Comparison of ENCODE assay signal across 27 cellular contexts in the genomic region with DNA sequence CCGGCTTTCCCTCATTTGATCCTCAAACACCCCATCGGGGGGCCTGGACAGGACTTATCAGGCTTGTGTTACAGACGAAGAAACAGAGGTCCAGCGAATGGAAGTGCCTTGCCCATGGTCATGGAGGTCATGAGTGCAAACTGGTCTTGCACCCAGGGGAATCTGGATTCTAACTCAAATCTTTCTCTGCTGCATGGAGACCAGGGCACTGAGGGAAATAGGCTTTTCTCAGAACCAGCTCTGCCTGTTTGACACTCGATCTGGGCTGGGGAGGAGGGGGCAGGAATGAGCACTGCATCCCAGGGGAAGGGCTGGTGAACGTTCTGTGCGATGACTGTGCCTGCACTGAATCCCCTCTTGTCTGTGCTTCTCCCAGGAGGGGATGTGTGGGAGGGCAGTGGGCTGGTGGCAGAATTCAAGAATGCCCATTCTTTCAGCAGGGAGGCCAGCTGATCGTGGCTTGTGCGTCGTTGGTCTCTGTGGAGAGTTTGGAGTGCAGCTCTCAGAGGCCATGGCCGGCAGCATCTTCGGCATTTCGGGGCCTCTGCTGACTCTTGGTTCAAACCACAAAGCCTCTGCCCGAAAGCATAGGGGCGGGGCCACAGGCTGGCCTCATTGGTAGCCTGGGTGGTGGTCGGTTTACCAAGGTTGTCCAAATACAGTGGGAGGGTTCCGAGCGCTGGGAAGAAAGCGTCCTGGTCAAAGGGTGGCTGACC.
"Had no signal": no experiment of that assay in that cellular context is flagged by ENCODE, and none has a peak within 500 bp of the region (broad histone marks: within the 10 kb centered on the region; RNA-seq: fewer than 3 reads in every experiment).

No MANE protein-coding gene starts in this region.

- H3K27ac ChIP-seq: body of pancreas, cardiac muscle cell, heart right ventricle, left lung, neutrophil, ovary, right lobe of liver, thoracic aorta, upper lobe of right lung, VCaP had no signal

- H3K27ac Mint-ChIP-seq: activated CD4-positive, alpha-beta T cell treated with anti-CD3 and anti-CD28 coated beads, Interleukin-2, amount 10 ng/mL, durations not matched to agents 7 days and 5 days; activated CD8-positive, alpha-beta T cell treated with anti-CD3 and anti-CD28 coated beads for 36 hours; activated naive CD4-positive, alpha-beta T cell treated with anti-CD3 and anti-CD28 coated beads, Interleukin-2, amount 50 U/mL, for 24 hours; dendritic cell treated with granulocyte-macrophage colony-stimulating factor and Interleukin-4, amounts not matched to agents 40 ng/mL and 50 ng/mL, for 4 days; naive thymus-derived CD8-positive, alpha-beta T cell; T-cell; T-helper 2 cell treated with Interferon-gamma antibody and Interleukin-4, amounts not matched to agents 5 μg/mL and 100 μg/mL, for 36 hours had no signal

- H3K4me3 Mint-ChIP-seq: activated CD4-positive, alpha-beta T cell treated with anti-CD3 and anti-CD28 coated beads, Interleukin-2, amount 10 ng/mL, durations not matched to agents 7 days and 5 days; activated CD8-positive, alpha-beta T cell treated with anti-CD3 and anti-CD28 coated beads for 36 hours; activated naive CD4-positive, alpha-beta T cell treated with anti-CD3 and anti-CD28 coated beads, Interleukin-2, amount 50 U/mL, for 24 hours; dendritic cell treated with granulocyte-macrophage colony-stimulating factor and Interleukin-4, amounts not matched to agents 40 ng/mL and 50 ng/mL, for 4 days; naive thymus-derived CD8-positive, alpha-beta T cell; T-cell; T-helper 2 cell treated with Interferon-gamma antibody and Interleukin-4, amounts not matched to agents 5 μg/mL and 100 μg/mL, for 36 hours had no signal

- DNase-seq: activated CD4-positive, alpha-beta T cell treated with anti-CD3 and anti-CD28 coated beads, Interleukin-2, amount 10 ng/mL, durations not matched to agents 7 days and 5 days; activated CD8-positive, alpha-beta T cell treated with anti-CD3 and anti-CD28 coated beads for 36 hours; activated gamma-delta T cell treated with Interleukin-2 at 50 U/mL for 16 hours; activated T-cell treated with anti-CD3 and anti-CD28 coated beads, Interleukin-2, amount 50 U/mL, for 1 hour; anterior cingulate cortex; body of pancreas; effector CD4-positive, alpha-beta T cell; foreskin fibroblast; heart right ventricle; kidney; naive thymus-derived CD8-positive, alpha-beta T cell; ovary; stimulated activated CD4-positive, alpha-beta T cell treated with anti-CD3 and anti-CD28 coated beads, Interleukin-4, amount 100 ng/mL, for 1 hour; stimulated activated naive CD4-positive, alpha-beta T cell; T-cell; upper lobe of right lung had no signal

- H3K4me1 ChIP-seq: left lung had no signal

- ATAC-seq: activated CD4-positive, CD25-positive, alpha-beta regulatory T cell treated with anti-CD3 and anti-CD28 coated beads, Interleukin-2, amount 50 U/mL, for 24 hours; activated CD8-positive, alpha-beta T cell treated with anti-CD3 and anti-CD28 coated beads for 36 hours; body of pancreas; heart right ventricle; left lung; naive thymus-derived CD8-positive, alpha-beta T cell; T-cell; upper lobe of right lung had no signal

- H3K4me3 ChIP-seq: body of pancreas, cardiac muscle cell, heart right ventricle, left lung, lung, ovary, right lobe of liver, thoracic aorta, upper lobe of right lung had no signal

- H3K9me3 Mint-ChIP-seq: activated CD4-positive, alpha-beta T cell treated with anti-CD3 and anti-CD28 coated beads, Interleukin-2, amount 10 ng/mL, durations not matched to agents 7 days and 5 days; activated CD8-positive, alpha-beta T cell treated with anti-CD3 and anti-CD28 coated beads for 36 hours; activated naive CD4-positive, alpha-beta T cell treated with anti-CD3 and anti-CD28 coated beads, Interleukin-2, amount 50 U/mL, for 24 hours; dendritic cell treated with granulocyte-macrophage colony-stimulating factor and Interleukin-4, amounts not matched to agents 40 ng/mL and 50 ng/mL, for 4 days; T-cell; T-helper 2 cell treated with Interferon-gamma antibody and Interleukin-4, amounts not matched to agents 5 μg/mL and 100 μg/mL, for 36 hours had no signal

- H3K4me1 Mint-ChIP-seq: activated CD4-positive, alpha-beta T cell treated with anti-CD3 and anti-CD28 coated beads, Interleukin-2, amount 10 ng/mL, durations not matched to agents 7 days and 5 days; activated naive CD4-positive, alpha-beta T cell treated with anti-CD3 and anti-CD28 coated beads, Interleukin-2, amount 50 U/mL, for 24 hours; naive thymus-derived CD8-positive, alpha-beta T cell; T-cell had no signal

- H3K9me3 ChIP-seq: heart right ventricle, left lung, neutrophil, ovary, right lobe of liver, thoracic aorta, upper lobe of right lung had no signal

- H3K36me3 Mint-ChIP-seq: activated naive CD4-positive, alpha-beta T cell treated with anti-CD3 and anti-CD28 coated beads, Interleukin-2, amount 50 U/mL, for 24 hours; naive thymus-derived CD8-positive, alpha-beta T cell; T-cell had no signal

- H3K27me3 Mint-ChIP-seq: activated CD4-positive, alpha-beta T cell treated with anti-CD3 and anti-CD28 coated beads, Interleukin-2, amount 10 ng/mL, durations not matched to agents 7 days and 5 days; activated naive CD4-positive, alpha-beta T cell treated with anti-CD3 and anti-CD28 coated beads, Interleukin-2, amount 50 U/mL, for 24 hours; dendritic cell treated with granulocyte-macrophage colony-stimulating factor and Interleukin-4, amounts not matched to agents 40 ng/mL and 50 ng/mL, for 4 days had no signal

- H3K36me3 ChIP-seq: cardiac muscle cell, heart right ventricle, left lung, neutrophil, ovary, right lobe of liver, thoracic aorta, upper lobe of right lung had no signal

- H3K27me3 ChIP-seq: body of pancreas, cardiac muscle cell, heart right ventricle, left lung, neutrophil, ovary, right lobe of liver, upper lobe of right lung had no signal
